Comparison of ENCODE assay signal across 19 cellular contexts in the genomic region with DNA sequence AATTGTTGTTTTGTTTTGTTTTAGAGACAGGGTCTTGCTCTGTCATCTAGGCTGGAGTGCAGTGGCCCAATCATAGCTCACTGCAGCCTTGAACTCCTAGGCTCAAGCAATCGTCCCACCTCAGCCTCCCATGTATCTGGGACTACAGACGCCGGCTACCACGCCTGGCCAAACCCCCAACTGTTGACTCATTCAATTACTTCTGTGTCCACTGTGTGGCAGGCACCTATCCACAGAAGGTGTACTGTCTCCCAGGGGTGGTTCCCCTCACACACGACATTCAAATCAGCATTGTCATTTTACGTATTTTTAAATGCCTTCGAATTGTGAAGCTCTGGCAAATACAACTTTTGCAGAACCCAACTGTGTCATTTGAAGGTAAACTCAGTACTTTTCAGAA.
DNase-seq lines count a peak whose midpoint lies in the region; ATAC-seq, FAIRE-seq and TF ChIP-seq lines count a peak whose summit lies in the region.
"Had no signal": no experiment of that assay in that cellular context is flagged by ENCODE, and none has a peak within 500 bp of the region (broad histone marks: within the 10 kb centered on the region; RNA-seq: fewer than 3 reads in every experiment).

No MANE protein-coding gene starts in this region.

- no TSS peak for BruUV-seq in PC-3 (replicated peaks; lab: Mats Ljungman, UMichigan)

- CTCF ChIA-PET in PC-3 (lab: Charles Lee) = no interaction called here

- 95 to 96% (median 96%) methylated on average over 7 of the region's 7 CpGs for WGBS in psoas muscle, 3 donors
- WGBS in lower leg skin, 2 donors = 91 to 94% methylated on average over 7 of the region's 7 CpGs

- intact Hi-C loops in PC-3 (cut with micrococcal nuclease) = no loop called here
- intact Hi-C loops in psoas muscle (cut with DNase I) = no loop called here
- intact Hi-C loops in lower leg skin (cut with DNase I; ENCODE audit: low total_unique reads) = no loop called here

- H3K27me3 Mint-ChIP-seq in IgD-negative memory B cell = no peaks in the 10 kb centered on the region
- H3K27me3 Mint-ChIP-seq in osteocyte (ENCODE audit: unreplicated experiment) = no peaks in the 10 kb centered on the region
- H3K27me3 Mint-ChIP-seq: B cell had no signal

- POLR2A ChIA-PET in PC-3 (lab: Charles Lee; ENCODE audit: unreplicated experiment) = no interaction called here

- H3K27ac Mint-ChIP-seq in IgD-negative memory B cell (peak overlapping the region in 2 of 3 donors; percentile 8 to 71), osteocyte (ENCODE audit: unreplicated experiment) (no peak overlapping the region)
- H3K27ac Mint-ChIP-seq: B cell; CD8-positive, alpha-beta memory T cell; H9 had no signal

- H3F3A ChIP-seq in PC-3 (ENCODE audit: low read length, unreplicated experiment) = no peaks in the 10 kb centered on the region

- H3K9me3 Mint-ChIP-seq in IgD-negative memory B cell = no peaks in the 10 kb centered on the region
- no peaks in the 10 kb centered on the region for H3K9me3 Mint-ChIP-seq in osteocyte (ENCODE audit: unreplicated experiment)
- H3K9me3 Mint-ChIP-seq: CD8-positive, alpha-beta memory T cell; H9 had no signal

- DNase-seq in GM12891 (ENCODE audit: insufficient read length, low spot score) (no peak), ecto neural progenitor cell (ENCODE audit: low spot score) (peak; percentile 21), osteocyte (ENCODE audit: extremely low spot score, unreplicated experiment) (peak; percentile 49), PC-3 (no peak), psoas muscle (no peak), lower leg skin (ENCODE audit: low spot score in 2 of 2) (no peak)
- no peak for DNase-seq in activated effector memory CD4-positive, alpha-beta T cell treated with anti-CD3 and anti-CD28 coated beads, Interleukin-2, amount 50 U/mL, for 16 hours
- DNase-seq: CD8-positive, alpha-beta memory T cell; COR-L47; DMS 273 treated with DMSO at 0.1 percent for 48 hours; DMS53; DND-41; EL; GOT3; H9; KBM-7 had no signal

- H3K9ac ChIP-seq in PC-3 (ENCODE audit: low read length) = no peak overlapping the region
- H3K9ac ChIP-seq: BLaER1 treated with 17β-estradiol and CSF1 and Interleukin-3, amounts not matched to agents 10 nM and 100 nM had no signal

- H3K36me3 Mint-ChIP-seq in IgD-negative memory B cell (peaks cover 6% of the 10 kb centered on the region), osteocyte (ENCODE audit: unreplicated experiment) (peaks cover 54% of the 10 kb centered on the region)
- H3K36me3 Mint-ChIP-seq: CD8-positive, alpha-beta memory T cell had no signal

- ATAC-seq in PC-3 (no peak), psoas muscle (no peak)

- H3K36me3 ChIP-seq in PC-3 (ENCODE audit: low read depth, low read length) (no peaks in the 10 kb centered on the region), psoas muscle (ENCODE audit: insufficient read depth in 1 of 2, low read depth in 1 of 2) (no peaks in the 10 kb centered on the region)

- H3K4me3 ChIP-seq in PC-3 (ENCODE audit: low read length) = no peak overlapping the region
- H3K4me3 ChIP-seq in psoas muscle = no peak overlapping the region
- H3K4me3 ChIP-seq in lower leg skin (ENCODE audit: low read depth, poor library complexity, severe bottlenecking) = no peak overlapping the region
- H3K4me3 ChIP-seq: BLaER1 treated with 17β-estradiol and CSF1 and Interleukin-3, amounts not matched to agents 10 nM and 100 nM had no signal

- H3K4me1 Mint-ChIP-seq in IgD-negative memory B cell (peaks cover 17 to 25% (median 23%) of the 10 kb centered on the region in 3 donors), osteocyte (ENCODE audit: unreplicated experiment) (peaks cover 26% of the 10 kb centered on the region)
- H3K4me1 Mint-ChIP-seq: CD8-positive, alpha-beta memory T cell had no signal

- no peak for TF ChIP-seq CTCF in osteocyte (IDR thresholded peaks at IDR 0.05)
- TF ChIP-seq CTCF in PC-3 (conservative IDR thresholded peaks at IDR 0.05; ENCODE audit: low read depth, low read length) = no peak
- TF ChIP-seq CTCF in psoas muscle (IDR thresholded peaks at IDR 0.05) = no peak
- TF ChIP-seq CTCF in lower leg skin (IDR thresholded peaks at IDR 0.05) = no peak

- H3K27me3 ChIP-seq in PC-3 (ENCODE audit: low read length) (no peaks in the 10 kb centered on the region), psoas muscle (ENCODE audit: insufficient read depth in 3 of 3, low read length in 2 of 3) (no peaks in the 10 kb centered on the region)
- H3K27me3 ChIP-seq: BLaER1 treated with 17β-estradiol and CSF1 and Interleukin-3, amounts not matched to agents 10 nM and 100 nM had no signal

- H3K9me2 ChIP-seq in PC-3 (replicated peaks; ENCODE audit: low read length) = no peaks in the 10 kb centered on the region

- no peak overlapping the region for H3K4me2 ChIP-seq in PC-3 (ENCODE audit: low read length)
- H3K4me2 ChIP-seq: BLaER1 treated with 17β-estradiol and CSF1 and Interleukin-3, amounts not matched to agents 10 nM and 100 nM had no signal

- H3K9me3 ChIP-seq in PC-3 (ENCODE audit: low read length) = no peaks in the 10 kb centered on the region
- H3K9me3 ChIP-seq in psoas muscle = no peaks in the 10 kb centered on the region
- H3K9me3 ChIP-seq: BLaER1 treated with 17β-estradiol and CSF1 and Interleukin-3, amounts not matched to agents 10 nM and 100 nM had no signal

- no peak overlapping the region for H2AFZ ChIP-seq in PC-3 (ENCODE audit: low read length)

- TF ChIP-seq POLR2A in GM12891 (IDR thresholded peaks at IDR 0.05; ENCODE audit: low read depth, low read length) = no peak
- no peak for TF ChIP-seq POLR2A in lower leg skin (IDR thresholded peaks at IDR 0.05)

- FAIRE-seq in GM12891 (lab: Jason Lieb, UNC) = no peak

- H3K4me3 Mint-ChIP-seq in IgD-negative memory B cell (no peak overlapping the region), osteocyte (ENCODE audit: unreplicated experiment) (no peak overlapping the region)
- H3K4me3 Mint-ChIP-seq: B cell; CD8-positive, alpha-beta memory T cell; H9 had no signal

- H3K27ac ChIP-seq in PC-3 (ENCODE audit: low read length) (no peak overlapping the region), psoas muscle (no peak overlapping the region)
- H3K27ac ChIP-seq: BLaER1 treated with 17β-estradiol and CSF1 and Interleukin-3, amounts not matched to agents 10 nM and 100 nM had no signal

- H3K4me1 ChIP-seq in PC-3 (ENCODE audit: insufficient read depth, low read length) = peaks cover 6% of the 10 kb centered on the region; the same call in 1 of the 2 replicates
- H3K4me1 ChIP-seq in psoas muscle = no peaks in the 10 kb centered on the region

- H3K79me2 ChIP-seq in PC-3 (ENCODE audit: low read length) = no peaks in the 10 kb centered on the region

- no peaks in the 10 kb centered on the region for H4K20me1 ChIP-seq in PC-3 (ENCODE audit: low read length)
- H4K20me1 ChIP-seq: BLaER1 treated with 17β-estradiol and CSF1 and Interleukin-3, amounts not matched to agents 10 nM and 100 nM had no signal

TF ChIP-seq in GM12891, 5 proteins besides CTCF, POLR2A, EP300 and RAD21:
- TF ChIP-seq POU2F2 (IDR thresholded peaks at IDR 0.05; ENCODE audit: low read depth, low read length) = 0 out of 2 replicates have a peak, but pooled peaks have one; percentile 33
- TF ChIP-seq TAF1 (IDR thresholded peaks at IDR 0.05; ENCODE audit: low read depth, low read length) = no peak

Comparison
In these comparisons a context has a peak if more than half of its experiments do, and no peak if none do; other contexts are left out.
1. DNase-seq: peak in ecto neural progenitor cell (single experiment) and osteocyte (single experiment); none in GM12891 (single experiment), activated effector memory CD4-positive, alpha-beta T cell treated with anti-CD3 and anti-CD28 coated beads, Interleukin-2, amount 50 U/mL, for 16 hours (single experiment), PC-3 (single experiment), psoas muscle (0 of 2) and lower leg skin (0 of 2).